In genomic region chr19:12163841-12164240, GRCh38 we compare ENCODE assay signal across 8 cellular contexts. TPM values are rescaled to one million over a fixed set of nuclear protein-coding genes. Genes with fewer than 3 reads are reported as not detected.
DNase-seq lines count a peak whose midpoint lies in the region; ATAC-seq and TF ChIP-seq lines count a peak whose summit lies in the region.

No MANE protein-coding gene starts in this region.

- H3K9me2 ChIP-seq in SU-DHL-6 (replicated peaks; ENCODE audit: insufficient read depth, low read length) = no peaks in the 10 kb centered on the region

- DNase-seq in HCEC 1CT (peak; percentile 22), foreskin fibroblast (peak; percentile 45 to 66), NCI-H187 treated with DMSO at 0.1 percent for 48 hours (lab: John Stamatoyannopoulos, UW) (no peak), omental fat pad (ENCODE audit: low spot score) (no peak), ecto neural progenitor cell (ENCODE audit: low spot score) (no peak)

- ATAC-seq in GM19452 (IDR thresholded peaks at IDR 0.05; ENCODE audit: unreplicated experiment) = no peak
- no peak for ATAC-seq in omental fat pad (ENCODE audit: low FRiP score)

- no peak overlapping the region for H3K27ac ChIP-seq in SU-DHL-6 (ENCODE audit: low read depth, low read length)
- H3K27ac ChIP-seq in skeletal muscle tissue (ENCODE audit: low read depth, low read length) = peak overlapping the region; percentile 97

- peaks cover 8 to 19% (median 9%) of the 10 kb centered on the region in 3 donors for H3K4me1 ChIP-seq in skeletal muscle tissue (ENCODE audit: control insufficient read depth in 3 of 3, insufficient read depth in 3 of 3, low read length in 3 of 3)

- H3K4me2 ChIP-seq in SU-DHL-6 (ENCODE audit: low read depth, low read length, poor library complexity, severe bottlenecking) = peak overlapping the region; percentile 74

- H3K4me3 ChIP-seq in SU-DHL-6 (ENCODE audit: insufficient read depth, low read length, poor library complexity, severe bottlenecking) (peak overlapping the region; percentile 75), foreskin fibroblast (ENCODE audit: low read depth in 1 of 2, low read length in 2 of 2) (peak overlapping the region; percentile 94 to 97), skeletal muscle tissue (ENCODE audit: low read length in 3 of 3) (peak overlapping the region; percentile 91 to 96 (median 92))

- TF ChIP-seq CTCF in SU-DHL-6 (IDR thresholded peaks at IDR 0.05; ENCODE audit: insufficient read depth, low read length, poor library complexity, severe bottlenecking) (no peak), foreskin fibroblast (IDR thresholded peaks at IDR 0.05; ENCODE audit: low read depth, low read length) (no peak), omental fat pad (IDR thresholded peaks at IDR 0.05) (no peak)

- no peaks in the 10 kb centered on the region for H3K9me3 ChIP-seq in SU-DHL-6 (ENCODE audit: insufficient read depth, low read length)
- H3K9me3 ChIP-seq in skeletal muscle tissue (ENCODE audit: control insufficient read depth in 3 of 3, low read length in 3 of 3) = no peaks in the 10 kb centered on the region

- no peaks in the 10 kb centered on the region for H4K20me1 ChIP-seq in SU-DHL-6 (ENCODE audit: low read depth, low read length)

- H3K79me2 ChIP-seq in SU-DHL-6 (ENCODE audit: insufficient read depth, low read length) = peaks cover 52% of the 10 kb centered on the region

- H3K36me3 ChIP-seq in SU-DHL-6 (ENCODE audit: low read length) = no peaks in the 10 kb centered on the region
- peaks cover 0 to 4% (median 4%) of the 10 kb centered on the region in 3 donors for H3K36me3 ChIP-seq in skeletal muscle tissue (ENCODE audit: control insufficient read depth in 3 of 3, insufficient read depth in 3 of 3, low read length in 3 of 3)

- H3K9ac ChIP-seq in SU-DHL-6 (ENCODE audit: low read length) (peak overlapping the region; percentile 85), skeletal muscle tissue (ENCODE audit: low read depth in 1 of 3, low read length in 3 of 3) (peak overlapping the region; percentile 97 to 99 (median 97))

- H3K27me3 ChIP-seq in SU-DHL-6 (ENCODE audit: low read length) (no peaks in the 10 kb centered on the region), skeletal muscle tissue (ENCODE audit: control insufficient read depth in 3 of 3, insufficient read depth in 3 of 3, low read length in 3 of 3) (peaks cover 0 to 2% (median 0%) of the 10 kb centered on the region in 3 donors)

- no peak overlapping the region for H2AFZ ChIP-seq in SU-DHL-6 (ENCODE audit: low read depth, low read length, severe bottlenecking)

- no peaks in the 10 kb centered on the region for H3F3A ChIP-seq in SU-DHL-6 (ENCODE audit: insufficient read depth)

RNA-seq across cellular contexts. Expression of gene ZNF136, which starts 0.9 kb away (rescaled TPM):
- total RNA-seq in skeletal muscle tissue (8.4 TPM), omental fat pad (10 to 100 TPM in 1 of 4 donors, 1 to 10 TPM in 3; 4.8 to 10.4 (median 9.1) TPM)

RNA-seq across cellular contexts. Expression of gene ZNF625, which starts 7.3 kb away (rescaled TPM):
- 7.3 TPM for total RNA-seq in skeletal muscle tissue
- 1 to 10 TPM; 2.2 to 6.6 (median 3.7) TPM for total RNA-seq in omental fat pad

RNA-seq across cellular contexts. Expression of gene ZNF20, which starts 23.7 kb away (rescaled TPM):
- total RNA-seq in skeletal muscle tissue = 2.1 TPM
- total RNA-seq in omental fat pad = 1 to 10 TPM; 1.7 to 4.5 (median 2.4) TPM

Comparison
In these comparisons a context has a peak if more than half of its experiments do, and no peak if none do; other contexts are left out.
1. DNase-seq: peak in HCEC 1CT (single experiment) and foreskin fibroblast (2 of 2); none in NCI-H187 treated with DMSO at 0.1 percent for 48 hours (single experiment), omental fat pad (single experiment) and ecto neural progenitor cell (single experiment).
2. Peak in every context shown above with its lines, with median percentiles within 50 percentile points of each other: H3K4me3 ChIP-seq.